ENCODE assay signal across 16 cellular contexts in genomic region chr1:183945432-183946308, GRCh38.
DNase-seq lines count a peak whose midpoint lies in the region; ATAC-seq and TF ChIP-seq lines count a peak whose summit lies in the region.
"Had no signal": no experiment of that assay in that cellular context is flagged by ENCODE, and none has a peak within 500 bp of the region (broad histone marks: within the 10 kb centered on the region; RNA-seq: fewer than 3 reads in every experiment).

No MANE protein-coding gene starts in this region.

- H3K4me3 Mint-ChIP-seq in activated naive CD4-positive, alpha-beta T cell treated with anti-CD3 and anti-CD28 coated beads for 36 hours: no peak overlapping the region
- H3K4me3 Mint-ChIP-seq: activated CD4-positive, alpha-beta memory T cell treated with anti-CD3 and anti-CD28 coated beads for 36 hours had no signal

- ATAC-seq in left lung: peak; percentile 34
- ATAC-seq in HG02852 (IDR thresholded peaks at IDR 0.05; ENCODE audit: unreplicated experiment): no peak

- H3K27ac ChIP-seq in left lung (no peak overlapping the region), spleen (no peak overlapping the region)
- H3K27ac ChIP-seq: GM23248, PC-9 had no signal

- no peaks in the 10 kb centered on the region for H3K9me3 Mint-ChIP-seq in activated naive CD4-positive, alpha-beta T cell treated with anti-CD3 and anti-CD28 coated beads for 36 hours
- H3K9me3 Mint-ChIP-seq: activated CD4-positive, alpha-beta memory T cell treated with anti-CD3 and anti-CD28 coated beads for 36 hours had no signal

- H3K36me3 ChIP-seq in left lung (no peaks in the 10 kb centered on the region), spleen (no peaks in the 10 kb centered on the region)

- no peak for TF ChIP-seq CTCF in left lung (IDR thresholded peaks at IDR 0.05)
- no peak for TF ChIP-seq CTCF in spleen (IDR thresholded peaks at IDR 0.05 in 8 of 11, conservative IDR thresholded peaks at IDR 0.05 in 3 of 11)

- H3K27ac Mint-ChIP-seq in activated naive CD4-positive, alpha-beta T cell treated with anti-CD3 and anti-CD28 coated beads for 36 hours: no peak overlapping the region
- H3K27ac Mint-ChIP-seq: activated CD4-positive, alpha-beta memory T cell treated with anti-CD3 and anti-CD28 coated beads for 36 hours had no signal

- H3K4me3 ChIP-seq in left lung: no peak overlapping the region
- no peak overlapping the region for H3K4me3 ChIP-seq in spleen
- H3K4me3 ChIP-seq: GM23248, PC-9 had no signal

- H3K4me1 Mint-ChIP-seq in activated naive CD4-positive, alpha-beta T cell treated with anti-CD3 and anti-CD28 coated beads for 36 hours (ENCODE audit: low read depth): no peaks in the 10 kb centered on the region

- H3K36me3 Mint-ChIP-seq in activated naive CD4-positive, alpha-beta T cell treated with anti-CD3 and anti-CD28 coated beads for 36 hours (ENCODE audit: low read depth): no peaks in the 10 kb centered on the region
- H3K36me3 Mint-ChIP-seq: activated CD4-positive, alpha-beta memory T cell treated with anti-CD3 and anti-CD28 coated beads for 36 hours had no signal

- intact Hi-C loops in left lung (cut with DNase I) (no loop called here), spleen (cut with DNase I; ENCODE audit: low total_unique reads) (no loop called here)
- intact Hi-C loops in activated naive CD4-positive, alpha-beta T cell treated with anti-CD3 and anti-CD28 coated beads for 36 hours (cut with micrococcal nuclease): no loop called here

- DNase-seq in COLO829 (ENCODE audit: low spot score) (peak; percentile 42), M059J (ENCODE audit: low read depth) (peak; percentile 43), amniotic epithelial cell (ENCODE audit: low read depth) (peak; percentile 67), left lung (no peak), SW 1271 (lab: John Stamatoyannopoulos, UW) (no peak), spleen (no peak)
- DNase-seq in activated naive CD4-positive, alpha-beta T cell treated with anti-CD3 and anti-CD28 coated beads for 36 hours: no peak
- DNase-seq: activated CD4-positive, alpha-beta memory T cell treated with anti-CD3 and anti-CD28 coated beads for 36 hours; activated naive CD4-positive, alpha-beta T cell treated with Interleukin-2 at 50 U/mL for 16 hours; cerebellar nuclear complex; DMS79; GM23248; NCI-H2029; PC-9; T-helper 2 cell had no signal

- TF ChIP-seq POLR2A in spleen (IDR thresholded peaks at IDR 0.05): no peak

- H3K9me3 ChIP-seq in left lung (no peaks in the 10 kb centered on the region), spleen (no peaks in the 10 kb centered on the region)

- H3K27me3 ChIP-seq in left lung: no peaks in the 10 kb centered on the region
- no peaks in the 10 kb centered on the region for H3K27me3 ChIP-seq in spleen (replicated peaks in 1 of 7)

- WGBS in spleen, 5 donors: 70 to 86% (median 76%) methylated on average over 3 to 4 of the region's 4 CpGs

- CTCF ChIA-PET in activated naive CD4-positive, alpha-beta T cell treated with anti-CD3 and anti-CD28 coated beads for 36 hours (lab: Charles Lee): no interaction called here

- H3K4me1 ChIP-seq in left lung (no peaks in the 10 kb centered on the region), spleen (no peaks in the 10 kb centered on the region)

- no peaks in the 10 kb centered on the region for H3K27me3 Mint-ChIP-seq in activated naive CD4-positive, alpha-beta T cell treated with anti-CD3 and anti-CD28 coated beads for 36 hours (ENCODE audit: low read depth)
- H3K27me3 Mint-ChIP-seq: activated CD4-positive, alpha-beta memory T cell treated with anti-CD3 and anti-CD28 coated beads for 36 hours had no signal

Comparison
In these comparisons a context has a peak if more than half of its experiments do, and no peak if none do; other contexts are left out.
1. DNase-seq: peak in COLO829 (single experiment), M059J (single experiment) and amniotic epithelial cell (single experiment); none in left lung (0 of 2), SW 1271 (0 of 2), spleen (single experiment) and activated naive CD4-positive, alpha-beta T cell treated with anti-CD3 and anti-CD28 coated beads for 36 hours (single experiment).